22 cellular contexts compared by ENCODE assay signal in the genomic region with DNA sequence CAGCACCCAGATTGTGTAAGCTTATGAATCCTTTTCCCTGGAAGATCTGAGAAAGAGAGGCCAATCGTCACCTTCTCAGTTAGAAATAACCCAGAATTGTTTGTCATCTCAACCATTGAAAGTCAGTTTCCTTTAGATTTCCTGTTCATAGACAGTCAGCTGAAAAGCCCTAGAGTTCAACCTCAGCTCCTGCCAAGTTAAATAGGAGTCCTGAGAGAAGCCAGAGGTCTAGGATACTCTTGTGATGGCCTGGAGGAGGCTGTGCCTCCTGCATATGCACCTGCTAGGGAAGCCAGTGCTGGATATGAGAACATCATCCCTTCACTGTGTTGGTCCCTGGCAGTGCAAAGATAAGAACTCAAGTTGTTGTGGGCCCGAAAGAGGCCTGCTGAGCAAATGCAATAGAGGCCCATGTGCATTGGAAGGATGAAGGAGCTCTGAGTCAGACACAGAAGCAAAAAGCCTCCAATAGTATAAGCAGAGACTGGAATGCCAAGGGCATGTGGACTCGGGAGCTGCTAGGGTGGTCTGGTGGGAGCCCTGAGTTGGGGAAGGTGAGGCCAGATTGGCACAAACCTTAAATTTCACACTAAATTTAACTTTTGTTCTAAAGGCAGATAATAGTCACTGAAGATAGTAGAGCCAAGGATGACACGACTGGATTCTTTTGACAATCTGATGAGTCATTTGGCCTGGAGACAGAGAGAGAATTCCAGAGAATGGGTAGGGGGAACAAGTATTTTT.
A peak's percentile ranks its signal among the peaks of the same experiment; 100 is the strongest.
DNase-seq lines count a peak whose midpoint lies in the region; ATAC-seq, FAIRE-seq and TF ChIP-seq lines count a peak whose summit lies in the region.
"Had no signal": no experiment of that assay in that cellular context is flagged by ENCODE, and none has a peak within 500 bp of the region (broad histone marks: within the 10 kb centered on the region; RNA-seq: fewer than 3 reads in every experiment).

No MANE protein-coding gene starts in this region.

- H3K9ac ChIP-seq in BLaER1 treated with 17β-estradiol and CSF1 and Interleukin-3, amounts not matched to agents 10 nM and 100 nM: no peak overlapping the region
- H3K9ac ChIP-seq in mammary epithelial cell (ENCODE audit: insufficient read depth, low read length) (no peak overlapping the region), kidney (ENCODE audit: low read length in 2 of 2) (no peak overlapping the region)

- H2AFZ ChIP-seq in mammary epithelial cell (ENCODE audit: low read depth, low read length): no peak overlapping the region

- no peaks in the 10 kb centered on the region for H4K20me1 ChIP-seq in BLaER1 treated with 17β-estradiol and CSF1 and Interleukin-3, amounts not matched to agents 10 nM and 100 nM
- no peaks in the 10 kb centered on the region for H4K20me1 ChIP-seq in mammary epithelial cell (ENCODE audit: insufficient read depth, low read length)

- TF ChIP-seq CTCF in mammary epithelial cell (conservative IDR thresholded peaks at IDR 0.05 in 1 of 2, IDR thresholded peaks at IDR 0.05 in 1 of 2; ENCODE audit: extremely low read depth in 1 of 2, insufficient read depth in 1 of 2, low read depth in 1 of 2, low read length in 2 of 2) (no peak), kidney (IDR thresholded peaks at IDR 0.05; ENCODE audit: borderline replicate concordance, extremely low read depth, insufficient read depth) (no peak)

- H3K4me3 ChIP-seq in BLaER1 treated with 17β-estradiol and CSF1 and Interleukin-3, amounts not matched to agents 10 nM and 100 nM: no peak overlapping the region
- H3K4me3 ChIP-seq in mammary epithelial cell (replicated peaks in 1 of 3; ENCODE audit: insufficient read depth in 1 of 3, low read depth in 2 of 3, low read length in 3 of 3) (no peak overlapping the region), kidney (ENCODE audit: low read length in 2 of 2) (no peak overlapping the region)
- H3K4me3 ChIP-seq: ovary, sigmoid colon, stomach had no signal

- DNase-seq in M059J (ENCODE audit: low read depth) (peak; percentile 39), mammary epithelial cell (peak; percentile 1), myocyte (ENCODE audit: low read depth) (peak; percentile 3), kidney (no peak), amygdala (lab: John Stamatoyannopoulos, UW) (no peak)
- DNase-seq: activated CD4-positive, alpha-beta memory T cell treated with anti-CD3 and anti-CD28 coated beads for 36 hours; activated naive CD4-positive, alpha-beta T cell treated with anti-CD3 and anti-CD28 coated beads, Interleukin-2, amount 10 ng/mL, durations not matched to agents 7 days and 5 days; activated T-cell treated with anti-CD3 and anti-CD28 coated beads, Interleukin-2, amount 50 U/mL, for 1 hour; Caco-2; left ventricle myocardium superior; NCI-H345; ovary; sigmoid colon; stimulated activated CD4-positive, alpha-beta T cell treated with anti-CD3 and anti-CD28 coated beads, Interleukin-1b, Interleukin-23, amount 100 ng/mL, for 48 hours; stomach; T-cell had no signal

- H3K79me2 ChIP-seq in mammary epithelial cell (ENCODE audit: insufficient read depth, low read length): no peaks in the 10 kb centered on the region

- no peak overlapping the region for H3K27ac ChIP-seq in BLaER1 treated with 17β-estradiol and CSF1 and Interleukin-3, amounts not matched to agents 10 nM and 100 nM
- H3K27ac ChIP-seq in mammary epithelial cell (ENCODE audit: insufficient read depth, low read depth, low read length) (no peak overlapping the region), kidney (ENCODE audit: low read depth in 2 of 2, low read length in 2 of 2) (no peak overlapping the region)
- H3K27ac ChIP-seq: epithelial cell of prostate, ovary, sigmoid colon, stomach had no signal

- in situ Hi-C loops in mammary epithelial cell (cut with MboI; ENCODE audit: low sequenced_read_pairs in 2 of 2): no loop called here

- H3K4me1 ChIP-seq in BLaER1 treated with 17β-estradiol and CSF1 and Interleukin-3, amounts not matched to agents 10 nM and 100 nM: peaks cover 0 to 15% (median 12%) of the 10 kb centered on the region in 10 experiments; a peak in 13 of 20 replicates
- peaks cover 9% of the 10 kb centered on the region for H3K4me1 ChIP-seq in mammary epithelial cell (ENCODE audit: insufficient read depth, low read length)
- H3K4me1 ChIP-seq in kidney (ENCODE audit: control insufficient read depth in 1 of 2, insufficient read depth in 1 of 2, low read depth in 1 of 2, low read length in 2 of 2): no peaks in the 10 kb centered on the region
- H3K4me1 ChIP-seq: Caco-2, sigmoid colon, stomach had no signal

- H3K27me3 ChIP-seq in BLaER1 treated with 17β-estradiol and CSF1 and Interleukin-3, amounts not matched to agents 10 nM and 100 nM: no peaks in the 10 kb centered on the region
- H3K27me3 ChIP-seq in mammary epithelial cell (ENCODE audit: insufficient read depth, low read length): no peaks in the 10 kb centered on the region
- H3K27me3 ChIP-seq: ovary, sigmoid colon, stomach had no signal

- no peak for ATAC-seq in GM18517 (IDR thresholded peaks at IDR 0.05; ENCODE audit: unreplicated experiment)
- no peak for ATAC-seq in GM21786 (IDR thresholded peaks at IDR 0.05; ENCODE audit: unreplicated experiment)
- ATAC-seq: left ventricle myocardium superior, T-cell had no signal

- intact Hi-C loops in mammary epithelial cell (cut with micrococcal nuclease): no loop called here
- intact Hi-C loops in kidney (cut with DNase I): no loop called here

- dilution Hi-C loops in mammary epithelial cell (cut with HindIII; ENCODE audit: low sequenced_read_pairs): loop anchor here (5.0 kb wide), 1 partner anchor 37 kb away; no protein-coding TSS in a partner anchor

- no peak for FAIRE-seq in kidney (lab: Jason Lieb, UNC)
- FAIRE-seq: G401.6, GM12892 had no signal

- CTCF ChIA-PET in mammary epithelial cell (lab: Charles Lee; ENCODE audit: low non-redundant PET): interaction anchor here (0.5 to 0.6 kb wide), 2 partner anchors 118 to 141 kb away, joined by 3 to 14 read pairs; no protein-coding TSS in a partner anchor

- no TSS peak for BruUV-seq in mammary epithelial cell (replicated peaks; lab: Mats Ljungman, UMichigan)

- 38% methylated on average over 4 of the region's 4 CpGs for WGBS in mammary epithelial cell (ENCODE audit: low coverage, missing lambda C conversion rate)

- peak overlapping the region in 9 of 11 experiments; percentile 17 to 56 (median 28); a peak in 16 of 22 replicates for H3K4me2 ChIP-seq in BLaER1 treated with 17β-estradiol and CSF1 and Interleukin-3, amounts not matched to agents 10 nM and 100 nM
- H3K4me2 ChIP-seq in mammary epithelial cell (ENCODE audit: insufficient read depth, low read depth, low read length): no peak overlapping the region

- H3K9me3 ChIP-seq in BLaER1 treated with 17β-estradiol and CSF1 and Interleukin-3, amounts not matched to agents 10 nM and 100 nM (replicated peaks in 1 of 11): peaks cover 0 to 4% (median 0%) of the 10 kb centered on the region in 11 experiments; a peak in 2 of 22 replicates
- H3K9me3 ChIP-seq in mammary epithelial cell (replicated peaks; ENCODE audit: insufficient read depth, low read length) (no peaks in the 10 kb centered on the region), kidney (ENCODE audit: control insufficient read depth in 1 of 2, low read length in 2 of 2) (no peaks in the 10 kb centered on the region)
- H3K9me3 ChIP-seq: ovary, sigmoid colon, stomach had no signal

- no peaks in the 10 kb centered on the region for H3K36me3 ChIP-seq in BLaER1 treated with 17β-estradiol and CSF1 and Interleukin-3, amounts not matched to agents 10 nM and 100 nM
- H3K36me3 ChIP-seq in mammary epithelial cell (ENCODE audit: insufficient read depth, low read length): no peaks in the 10 kb centered on the region
- H3K36me3 ChIP-seq in kidney (ENCODE audit: control insufficient read depth in 1 of 2, insufficient read depth in 2 of 2, low read length in 2 of 2): no peaks in the 10 kb centered on the region
- H3K36me3 ChIP-seq: ovary, sigmoid colon, stomach had no signal

Comparison
In these comparisons a context has a peak if more than half of its experiments do, and no peak if none do; other contexts are left out.
1. DNase-seq: peak in M059J (single experiment), mammary epithelial cell (single experiment) and myocyte (single experiment); none in kidney (single experiment) and amygdala (0 of 56).